ENCODE assay signal across 19 cellular contexts in genomic region chr10:1069680-1070079, GRCh38. TPM values are rescaled to one million over a fixed set of nuclear protein-coding genes. Genes with fewer than 3 reads are reported as not detected.
"Had no signal": no experiment of that assay in that cellular context is flagged by ENCODE, and none has a peak within 500 bp of the region (broad histone marks: within the 10 kb centered on the region; RNA-seq: fewer than 3 reads in every experiment).

No MANE protein-coding gene starts in this region.

- H3K27ac ChIP-seq: body of pancreas had no signal

- H3K27me3 ChIP-seq: body of pancreas, transverse colon had no signal

- DNase-seq: activated CD4-positive, alpha-beta T cell treated with anti-CD3 and anti-CD28 coated beads, Interleukin-2, amount 50 U/mL, for 48 hours; activated CD4-positive, CD25-positive, alpha-beta regulatory T cell treated with anti-CD3 and anti-CD28 coated beads, Interleukin-2, amount 50 U/mL, for 72 hours; activated naive CD4-positive, alpha-beta T cell treated with anti-CD3 and anti-CD28 coated beads, Interleukin-2, amount 50 U/mL, for 16 hours; amniotic stem cell; body of pancreas; hippocampal formation; right cardiac atrium; substantia nigra; transverse colon had no signal

- ATAC-seq: body of pancreas, esophagus mucosa, right cardiac atrium had no signal

- H3K4me3 Mint-ChIP-seq: T-helper 2 cell treated with Interferon-gamma antibody and Interleukin-4, amounts not matched to agents 5 μg/mL and 100 μg/mL, for 36 hours had no signal

- H3K27ac Mint-ChIP-seq: activated T-helper 2 cell treated with anti-CD3 and anti-CD28 coated beads, Interferon-gamma antibody, Interleukin-2, Interleukin-4, amounts not matched to agents 10 μg/mL and 5 μg/mL and 100 μg/mL, durations not matched to agents 14 hours and 24 hours and 36 hours had no signal

- H3K4me1 ChIP-seq: body of pancreas had no signal

- H3K4me3 ChIP-seq: body of pancreas, smooth muscle cell had no signal

- H3K4me2 ChIP-seq: smooth muscle cell had no signal

- H3K9me3 ChIP-seq: body of pancreas, transverse colon had no signal

- H3K9me3 Mint-ChIP-seq: activated T-helper 2 cell treated with anti-CD3 and anti-CD28 coated beads, Interferon-gamma antibody, Interleukin-2, Interleukin-4, amounts not matched to agents 10 μg/mL and 5 μg/mL and 100 μg/mL, durations not matched to agents 14 hours and 24 hours and 36 hours; T-helper 2 cell treated with Interferon-gamma antibody and Interleukin-4, amounts not matched to agents 5 μg/mL and 100 μg/mL, for 36 hours had no signal

RNA-seq across cellular contexts. Expression of gene IDI2, which starts 44.0 kb away (rescaled TPM):
- total RNA-seq: activated T-helper 2 cell treated with anti-CD3 and anti-CD28 coated beads, Interferon-gamma antibody, Interleukin-2, Interleukin-4, amounts not matched to agents 10 μg/mL and 5 μg/mL and 100 μg/mL, durations not matched to agents 14 hours and 24 hours and 36 hours; body of pancreas; cerebellum; dermis microvascular lymphatic vessel endothelial cell; esophagus mucosa; glomerular endothelial cell; lower leg skin; myocyte; posterior vena cava; smooth muscle cell; transverse colon had no signal
- polyA plus RNA-seq: smooth muscle cell had no signal
